ENCODE assay signal across 1 cellular context in genomic region chr6:111666812-111667211, GRCh38.
TF ChIP-seq lines count a peak whose summit lies in the region.

No MANE protein-coding gene starts in this region.

TF ChIP-seq in neural cell, 6 proteins besides CTCF, POLR2A, EP300 and RAD21 (continued from another document):
- TF ChIP-seq REST (IDR thresholded peaks at IDR 0.05; ENCODE audit: borderline replicate concordance) (no peak), TAF1 (IDR thresholded peaks at IDR 0.05; ENCODE audit: low read depth) (no peak), EZH2 (IDR thresholded peaks at IDR 0.05; ENCODE audit: borderline replicate concordance, insufficient read depth, low read length, poor library complexity, severe bottlenecking) (no peak), MXI1 (conservative IDR thresholded peaks at IDR 0.05; ENCODE audit: poor library complexity, severe bottlenecking) (no peak), SMC3 (conservative IDR thresholded peaks at IDR 0.05; ENCODE audit: poor library complexity) (no peak)
